23 cellular contexts compared by ENCODE assay signal in genomic region chrX:36534900-36535299, GRCh38.
"Had no signal": no experiment of that assay in that cellular context is flagged by ENCODE, and none has a peak within 500 bp of the region (broad histone marks: within the 10 kb centered on the region; RNA-seq: fewer than 3 reads in every experiment).

No MANE protein-coding gene starts in this region.

- H3K27me3 ChIP-seq: ascending aorta, brain microvascular endothelial cell, esophagus muscularis mucosa, right atrium auricular region, spleen, vagina had no signal

- H3K4me1 ChIP-seq: adrenal gland, ascending aorta, esophagus muscularis mucosa, psoas muscle, right atrium auricular region, spleen, vagina had no signal

- H3K27ac ChIP-seq: adrenal gland, ascending aorta, brain microvascular endothelial cell, esophagus muscularis mucosa, psoas muscle, right atrium auricular region, spleen, thoracic aorta, vagina had no signal

- H3K4me1 Mint-ChIP-seq: naive thymus-derived CD4-positive, alpha-beta T cell; neural crest cell had no signal

- H3K27me3 Mint-ChIP-seq: activated naive CD8-positive, alpha-beta T cell; effector memory CD8-positive, alpha-beta T cell; naive thymus-derived CD4-positive, alpha-beta T cell; type B pancreatic cell had no signal

- H3K36me3 ChIP-seq: adrenal gland, ascending aorta, brain microvascular endothelial cell, esophagus muscularis mucosa, right atrium auricular region, spleen, thoracic aorta, vagina had no signal

- H3K4me3 Mint-ChIP-seq: activated naive CD8-positive, alpha-beta T cell; effector memory CD8-positive, alpha-beta T cell; naive thymus-derived CD4-positive, alpha-beta T cell; neural crest cell; type B pancreatic cell had no signal

- H3K36me3 Mint-ChIP-seq: activated naive CD8-positive, alpha-beta T cell; naive thymus-derived CD4-positive, alpha-beta T cell; type B pancreatic cell had no signal

- ATAC-seq: effector memory CD8-positive, alpha-beta T cell; naive thymus-derived CD4-positive, alpha-beta T cell; psoas muscle had no signal

- H3K9me3 Mint-ChIP-seq: activated T-helper 2 cell treated with anti-CD3 and anti-CD28 coated beads, Interferon-gamma antibody, Interleukin-2, Interleukin-4, amounts not matched to agents 10 μg/mL and 5 μg/mL and 100 μg/mL, durations not matched to agents 14 hours and 24 hours and 36 hours; type B pancreatic cell had no signal

- H3K9me3 ChIP-seq: adrenal gland, ascending aorta, esophagus muscularis mucosa, psoas muscle, right atrium auricular region, spleen, thoracic aorta, vagina had no signal

- H3K4me3 ChIP-seq: adrenal gland, ascending aorta, esophagus muscularis mucosa, lung, psoas muscle, right atrium auricular region, spleen, thoracic aorta, vagina had no signal

- H3K27ac Mint-ChIP-seq: activated naive CD8-positive, alpha-beta T cell; activated T-helper 2 cell treated with anti-CD3 and anti-CD28 coated beads, Interferon-gamma antibody, Interleukin-2, Interleukin-4, amounts not matched to agents 10 μg/mL and 5 μg/mL and 100 μg/mL, durations not matched to agents 14 hours and 24 hours and 36 hours; effector memory CD8-positive, alpha-beta T cell; naive thymus-derived CD4-positive, alpha-beta T cell; type B pancreatic cell had no signal

- DNase-seq: activated naive CD4-positive, alpha-beta T cell; activated T-cell treated with anti-CD3 and anti-CD28 coated beads, Interleukin-2, amount 50 U/mL, for 1 hour; adrenal gland; brain microvascular endothelial cell; caudate nucleus; effector memory CD8-positive, alpha-beta T cell; glutamatergic neuron; hippocampal formation; naive thymus-derived CD4-positive, alpha-beta T cell; psoas muscle; spleen; stimulated activated CD4-positive, alpha-beta T cell treated with anti-CD3 and anti-CD28 coated beads, Interleukin-4, amount 100 ng/mL, for 1 hour; stimulated activated naive CD4-positive, alpha-beta T cell had no signal
